In genomic region chr20:43985121-43985520, GRCh38 we compare ENCODE assay signal across 14 cellular contexts.
"Had no signal": no experiment of that assay in that cellular context is flagged by ENCODE, and none has a peak within 500 bp of the region (broad histone marks: within the 10 kb centered on the region; RNA-seq: fewer than 3 reads in every experiment).

No MANE protein-coding gene starts in this region.

- ATAC-seq: activated T-helper 17 cell treated with anti-CD3 and anti-CD28 coated beads, Interleukin-2, amount 50 U/mL, for 72 hours; left ventricle myocardium superior had no signal

- H3K27me3 ChIP-seq: adrenal gland, esophagus squamous epithelium had no signal

- H3K36me3 Mint-ChIP-seq: WTC11 had no signal

- H3K4me1 Mint-ChIP-seq: WTC11 had no signal

- H3K9me3 Mint-ChIP-seq: activated T-helper 17 cell treated with anti-CD3 and anti-CD28 coated beads, Interleukin-2, amount 50 U/mL, for 72 hours had no signal

- H3K9me3 ChIP-seq: adrenal gland had no signal

- H3K27ac ChIP-seq: adrenal gland, esophagus squamous epithelium, parathyroid adenoma had no signal

- H3K36me3 ChIP-seq: adrenal gland, esophagus squamous epithelium had no signal

- H3K27ac Mint-ChIP-seq: activated naive CD4-positive, alpha-beta T cell treated with anti-CD3 and anti-CD28 coated beads for 36 hours; activated T-helper 17 cell treated with anti-CD3 and anti-CD28 coated beads, Interleukin-2, amount 50 U/mL, for 72 hours; WTC11 had no signal

- H3K4me3 Mint-ChIP-seq: activated naive CD4-positive, alpha-beta T cell treated with anti-CD3 and anti-CD28 coated beads for 36 hours; activated T-helper 17 cell treated with anti-CD3 and anti-CD28 coated beads, Interleukin-2, amount 50 U/mL, for 72 hours; WTC11 had no signal

- H3K4me3 ChIP-seq: adrenal gland, esophagus squamous epithelium had no signal

- DNase-seq: activated CD4-positive, alpha-beta T cell treated with anti-CD3 and anti-CD28 coated beads for 4 hours; activated CD8-positive, alpha-beta memory T cell treated with anti-CD3 and anti-CD28 coated beads, Interleukin-2, amount 50 U/mL, for 48 hours; activated naive CD4-positive, alpha-beta T cell treated with anti-CD3 and anti-CD28 coated beads for 36 hours; esophagus squamous epithelium; hippocampal formation; left ventricle myocardium superior; SIG-M5; stimulated activated CD4-positive, alpha-beta T cell treated with anti-CD3 and anti-CD28 coated beads, Interleukin-12 subunit alpha, Interleukin-12 subunit beta, amount 100 ng/mL, for 4 hours; stimulated activated CD4-positive, alpha-beta T cell treated with anti-CD3 and anti-CD28 coated beads, Interleukin-2, amount 100 ng/mL, for 24 hours; trophoblast cell had no signal

- H3K4me1 ChIP-seq: adrenal gland, parathyroid adenoma had no signal
